Comparison of ENCODE assay signal across 16 cellular contexts in genomic region chr4:3611778-3612177, GRCh38.
"Had no signal": no experiment of that assay in that cellular context is flagged by ENCODE, and none has a peak within 500 bp of the region (broad histone marks: within the 10 kb centered on the region; RNA-seq: fewer than 3 reads in every experiment).

No MANE protein-coding gene starts in this region.

- H3K36me3 ChIP-seq: heart left ventricle, tibial artery had no signal

- H3K27me3 ChIP-seq: dorsolateral prefrontal cortex, heart left ventricle, tibial artery had no signal

- H3K27ac Mint-ChIP-seq: naive thymus-derived CD8-positive, alpha-beta T cell; stimulated activated effector memory CD8-positive, alpha-beta T cell treated with anti-CD3 and anti-CD28 coated beads, Interleukin-12 subunit alpha, Interleukin-12 subunit beta, amount 100 ng/mL, for 72 hours had no signal

- ATAC-seq: heart left ventricle; mucosa of descending colon; naive thymus-derived CD8-positive, alpha-beta T cell; right cardiac atrium; stimulated activated effector memory CD8-positive, alpha-beta T cell treated with anti-CD3 and anti-CD28 coated beads, Interleukin-12 subunit alpha, Interleukin-12 subunit beta, amount 100 ng/mL, for 72 hours had no signal

- H3K4me1 Mint-ChIP-seq: stimulated activated effector memory CD8-positive, alpha-beta T cell treated with anti-CD3 and anti-CD28 coated beads, Interleukin-12 subunit alpha, Interleukin-12 subunit beta, amount 100 ng/mL, for 72 hours had no signal

- H3K4me3 Mint-ChIP-seq: naive thymus-derived CD8-positive, alpha-beta T cell; stimulated activated effector memory CD8-positive, alpha-beta T cell treated with anti-CD3 and anti-CD28 coated beads, Interleukin-12 subunit alpha, Interleukin-12 subunit beta, amount 100 ng/mL, for 72 hours had no signal

- H3K36me3 Mint-ChIP-seq: naive thymus-derived CD8-positive, alpha-beta T cell; stimulated activated effector memory CD8-positive, alpha-beta T cell treated with anti-CD3 and anti-CD28 coated beads, Interleukin-12 subunit alpha, Interleukin-12 subunit beta, amount 100 ng/mL, for 72 hours had no signal

- H3K4me2 ChIP-seq: smooth muscle cell had no signal

- H3K4me3 ChIP-seq: dorsolateral prefrontal cortex, heart left ventricle, mucosa of descending colon, smooth muscle cell, tibial artery had no signal

- H3K27ac ChIP-seq: dorsolateral prefrontal cortex, heart left ventricle, tibial artery had no signal

- H3K9me3 ChIP-seq: heart left ventricle, mucosa of descending colon, tibial artery had no signal

- DNase-seq: central memory CD4-positive, alpha-beta T cell; cortex of kidney; effector CD8-positive, alpha-beta T cell; heart left ventricle; hippocampal formation; kidney glomerular epithelial cell; naive thymus-derived CD8-positive, alpha-beta T cell; right cardiac atrium; stimulated activated CD4-positive, alpha-beta T cell treated with anti-CD3 and anti-CD28 coated beads, Interleukin-4, amount 100 ng/mL, for 1 hour; stimulated activated CD8-positive, alpha-beta memory T cell treated with anti-CD3 and anti-CD28 coated beads, Interleukin-4, amount 100 ng/mL, for 48 hours; stimulated activated naive CD8-positive, alpha-beta T cell treated with anti-CD3 and anti-CD28 coated beads, Interleukin-15, Interleukin-2, amounts not matched to agents 100 U/mL and 50 U/mL, for 24 hours; tibial artery had no signal
